In the genomic region with DNA sequence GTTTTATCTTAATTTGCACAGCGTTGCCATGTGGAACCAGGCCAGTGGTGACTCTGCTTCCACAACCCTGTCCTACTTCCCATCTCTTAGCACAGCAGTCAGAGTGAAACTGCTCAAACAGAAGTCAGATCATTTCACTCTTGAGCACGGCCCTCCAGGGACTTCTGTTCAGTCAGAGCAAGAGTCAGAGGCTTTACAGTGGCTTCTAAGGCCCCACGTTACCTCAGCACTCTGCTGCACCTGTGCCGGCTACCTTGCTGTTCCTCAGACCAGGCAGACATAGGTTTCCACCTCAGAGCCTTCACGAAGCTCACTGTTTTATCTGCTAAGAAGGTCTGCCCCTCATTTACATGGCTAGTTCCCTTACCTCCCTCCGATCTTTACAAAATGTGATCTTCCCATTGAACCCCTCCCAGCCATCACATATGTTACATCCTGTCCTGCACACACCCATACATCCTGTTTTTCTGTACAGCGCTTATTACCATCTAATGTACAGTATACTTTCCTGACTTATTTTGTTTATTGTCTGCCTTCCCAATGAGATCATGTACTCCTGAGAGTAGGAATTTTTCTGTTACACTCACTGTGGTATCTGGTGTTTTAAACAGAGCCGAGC, we compare ENCODE assay signal across 8 cellular contexts. TPM values are rescaled to one million over a fixed set of nuclear protein-coding genes. Genes with fewer than 3 reads are reported as not detected.
DNase-seq lines count a peak whose midpoint lies in the region; ATAC-seq and TF ChIP-seq lines count a peak whose summit lies in the region.

No MANE protein-coding gene starts in this region.

- POLR2A ChIA-PET in HEK293T (lab: Yijun Ruan, JAX): no interaction called here

- H3K4me3 Mint-ChIP-seq in activated T-helper 2 cell treated with anti-CD3 and anti-CD28 coated beads, Interferon-gamma antibody, Interleukin-2, Interleukin-4, amounts not matched to agents 10 μg/mL and 5 μg/mL and 100 μg/mL, durations not matched to agents 14 hours and 24 hours and 36 hours (ENCODE audit: low read depth): peak overlapping the region; percentile 2

- CTCF ChIA-PET in HEK293T (lab: Yijun Ruan, JAX): interaction anchor here (0.9 to 1.3 kb wide), 2 partner anchors 14 to 106 kb away, joined by 3 to 4 read pairs; no protein-coding TSS in a partner anchor

- H3K4me1 Mint-ChIP-seq in activated T-helper 2 cell treated with anti-CD3 and anti-CD28 coated beads, Interferon-gamma antibody, Interleukin-2, Interleukin-4, amounts not matched to agents 10 μg/mL and 5 μg/mL and 100 μg/mL, durations not matched to agents 14 hours and 24 hours and 36 hours (ENCODE audit: low read depth): peaks cover 26% of the 10 kb centered on the region

- ATAC-seq in HG03066 (IDR thresholded peaks at IDR 0.05; ENCODE audit: low read depth, unreplicated experiment): peak; percentile 98

- no peaks in the 10 kb centered on the region for H3K9me3 Mint-ChIP-seq in activated T-helper 2 cell treated with anti-CD3 and anti-CD28 coated beads, Interferon-gamma antibody, Interleukin-2, Interleukin-4, amounts not matched to agents 10 μg/mL and 5 μg/mL and 100 μg/mL, durations not matched to agents 14 hours and 24 hours and 36 hours

- H3K36me3 Mint-ChIP-seq in activated T-helper 2 cell treated with anti-CD3 and anti-CD28 coated beads, Interferon-gamma antibody, Interleukin-2, Interleukin-4, amounts not matched to agents 10 μg/mL and 5 μg/mL and 100 μg/mL, durations not matched to agents 14 hours and 24 hours and 36 hours (ENCODE audit: low read depth): peaks cover 83% of the 10 kb centered on the region

- intact Hi-C loops in activated T-helper 2 cell treated with anti-CD3 and anti-CD28 coated beads, Interferon-gamma antibody, Interleukin-2, Interleukin-4, amounts not matched to agents 10 μg/mL and 5 μg/mL and 100 μg/mL, durations not matched to agents 14 hours and 24 hours and 36 hours (cut with micrococcal nuclease): no loop called here

- no peak overlapping the region for H3K27ac Mint-ChIP-seq in activated T-helper 2 cell treated with anti-CD3 and anti-CD28 coated beads, Interferon-gamma antibody, Interleukin-2, Interleukin-4, amounts not matched to agents 10 μg/mL and 5 μg/mL and 100 μg/mL, durations not matched to agents 14 hours and 24 hours and 36 hours

- H3K27me3 Mint-ChIP-seq in activated T-helper 2 cell treated with anti-CD3 and anti-CD28 coated beads, Interferon-gamma antibody, Interleukin-2, Interleukin-4, amounts not matched to agents 10 μg/mL and 5 μg/mL and 100 μg/mL, durations not matched to agents 14 hours and 24 hours and 36 hours (ENCODE audit: low read depth): no peaks in the 10 kb centered on the region

- peak; percentile 6 for DNase-seq in activated gamma-delta T cell treated with Interleukin-2 at 50 U/mL for 16 hours
- no peak for DNase-seq in activated gamma-delta T cell (lab: John Stamatoyannopoulos, UW)
- peak; percentile 19 for DNase-seq in activated T-helper 2 cell treated with anti-CD3 and anti-CD28 coated beads, Interferon-gamma antibody, Interleukin-2, Interleukin-4, amounts not matched to agents 10 μg/mL and 5 μg/mL and 100 μg/mL, durations not matched to agents 14 hours and 24 hours and 36 hours (ENCODE audit: low spot score)
- DNase-seq in stimulated activated CD8-positive, alpha-beta memory T cell treated with anti-CD3 and anti-CD28 coated beads, Interleukin-12 subunit alpha, Interleukin-12 subunit beta, amount 100 ng/mL, for 24 hours (ENCODE audit: extremely low read depth): peak; percentile 8
- no peak for DNase-seq in HEK293T (ENCODE audit: extremely low spot score)
- DNase-seq in NCI-H345 (lab: John Stamatoyannopoulos, UW): no peak
- DNase-seq in NCI-H1105 (lab: John Stamatoyannopoulos, UW): no peak

TF ChIP-seq in HEK293T, 16 proteins besides CTCF, POLR2A, EP300 and RAD21:
- TF ChIP-seq ARNT (IDR thresholded peaks at IDR 0.05) (no peak), BHLHE40 (IDR thresholded peaks at IDR 0.05; ENCODE audit: borderline replicate concordance) (no peak), FOXA1 (IDR thresholded peaks at IDR 0.05) (no peak), NFRKB (IDR thresholded peaks at IDR 0.05) (no peak), ZNF384 (IDR thresholded peaks at IDR 0.05) (no peak), HDGF (IDR thresholded peaks at IDR 0.05; ENCODE audit: borderline replicate concordance) (no peak), ELF4 (IDR thresholded peaks at IDR 0.05) (no peak), CTBP1 (IDR thresholded peaks at IDR 0.05; ENCODE audit: borderline replicate concordance) (no peak), FOXK2 (IDR thresholded peaks at IDR 0.05) (no peak), SUZ12 (IDR thresholded peaks at IDR 0.05) (no peak), TARDBP (IDR thresholded peaks at IDR 0.05) (no peak), SP1 (IDR thresholded peaks at IDR 0.05) (no peak), FOXM1 (IDR thresholded peaks at IDR 0.05; ENCODE audit: borderline replicate concordance) (no peak), L3MBTL2 (conservative IDR thresholded peaks at IDR 0.05) (no peak), LEF1 (IDR thresholded peaks at IDR 0.05; ENCODE audit: borderline replicate concordance) (no peak)
- TF ChIP-seq, protein P1, sequence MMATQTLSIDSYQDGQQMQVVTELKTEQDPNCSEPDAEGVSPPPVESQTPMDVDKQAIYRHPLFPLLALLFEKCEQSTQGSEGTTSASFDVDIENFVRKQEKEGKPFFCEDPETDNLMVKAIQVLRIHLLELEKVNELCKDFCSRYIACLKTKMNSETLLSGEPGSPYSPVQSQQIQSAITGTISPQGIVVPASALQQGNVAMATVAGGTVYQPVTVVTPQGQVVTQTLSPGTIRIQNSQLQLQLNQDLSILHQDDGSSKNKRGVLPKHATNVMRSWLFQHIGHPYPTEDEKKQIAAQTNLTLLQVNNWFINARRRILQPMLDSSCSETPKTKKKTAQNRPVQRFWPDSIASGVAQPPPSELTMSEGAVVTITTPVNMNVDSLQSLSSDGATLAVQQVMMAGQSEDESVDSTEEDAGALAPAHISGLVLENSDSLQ (IDR thresholded peaks at IDR 0.05): no peak

RNA-seq across cellular contexts. Expression of a gene that starts 41.6 kb away (rescaled TPM):
- 77.5 and 78.5 TPM in 2 replicates for total RNA-seq in activated T-helper 2 cell treated with anti-CD3 and anti-CD28 coated beads, Interferon-gamma antibody, Interleukin-2, Interleukin-4, amounts not matched to agents 10 μg/mL and 5 μg/mL and 100 μg/mL, durations not matched to agents 14 hours and 24 hours and 36 hours

Comparison
In these comparisons a context has a peak if more than half of its experiments do, and no peak if none do; other contexts are left out.
1. DNase-seq: peak in activated gamma-delta T cell treated with Interleukin-2 at 50 U/mL for 16 hours (single experiment), activated T-helper 2 cell treated with anti-CD3 and anti-CD28 coated beads, Interferon-gamma antibody, Interleukin-2, Interleukin-4, amounts not matched to agents 10 μg/mL and 5 μg/mL and 100 μg/mL, durations not matched to agents 14 hours and 24 hours and 36 hours (single experiment) and stimulated activated CD8-positive, alpha-beta memory T cell treated with anti-CD3 and anti-CD28 coated beads, Interleukin-12 subunit alpha, Interleukin-12 subunit beta, amount 100 ng/mL, for 24 hours (single experiment); none in activated gamma-delta T cell (single experiment), HEK293T (single experiment), NCI-H345 (single experiment) and NCI-H1105 (single experiment).